In the genomic region with DNA sequence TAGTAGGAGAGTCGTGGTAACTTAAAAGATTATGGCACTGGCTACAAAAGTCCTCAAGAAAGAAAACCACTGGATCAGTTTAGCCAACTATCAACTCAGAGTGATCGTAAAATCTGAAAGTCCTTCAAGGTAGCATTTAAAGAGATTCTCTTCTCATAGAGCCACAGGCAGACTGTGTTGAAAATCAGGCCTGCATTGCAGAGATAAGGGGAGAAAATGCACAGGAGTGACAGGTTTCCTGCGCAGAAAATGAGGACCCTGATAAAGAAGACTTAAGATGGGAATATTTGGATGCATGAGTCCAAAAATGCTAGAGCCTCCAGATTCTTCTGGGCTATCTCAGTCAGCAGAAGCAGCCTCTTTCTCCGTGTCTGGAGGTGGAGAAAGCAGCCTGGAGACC, we compare ENCODE assay signal across 23 cellular contexts.
"Had no signal": no experiment of that assay in that cellular context is flagged by ENCODE, and none has a peak within 500 bp of the region (broad histone marks: within the 10 kb centered on the region; RNA-seq: fewer than 3 reads in every experiment).

No MANE protein-coding gene starts in this region.

- H3K9me3 Mint-ChIP-seq: endodermal cell had no signal

- DNase-seq: dermis blood vessel endothelial cell; effector CD8-positive, alpha-beta T cell; effector memory CD8-positive, alpha-beta T cell; endodermal cell; erythroblast; esophagus squamous epithelium; foreskin fibroblast; foreskin melanocyte; gastrocnemius medialis; glutamatergic neuron; head of caudate nucleus; heart right ventricle; hippocampal formation; left cardiac atrium; left lung; left ventricle myocardium superior; lower lobe of right lung; mesenchymal stem cell; mucosa of descending colon had no signal

- H3K36me3 Mint-ChIP-seq: mesothelial cell of epicardium had no signal

- H3K4me1 Mint-ChIP-seq: endodermal cell, mesothelial cell of epicardium had no signal

- H3K4me3 ChIP-seq: coronary artery, esophagus squamous epithelium, gastrocnemius medialis, heart right ventricle, left lung, lower lobe of right lung, mucosa of descending colon had no signal

- H3K27ac Mint-ChIP-seq: effector memory CD8-positive, alpha-beta T cell; endodermal cell; mesothelial cell of epicardium had no signal

- H3K36me3 ChIP-seq: esophagus squamous epithelium, gastrocnemius medialis, heart right ventricle, left lung, lower lobe of right lung had no signal

- H3K4me3 Mint-ChIP-seq: effector memory CD8-positive, alpha-beta T cell; endodermal cell; mesothelial cell of epicardium had no signal

- H3K27me3 ChIP-seq: esophagus squamous epithelium, gastrocnemius medialis, heart right ventricle, left lung had no signal

- H3K27ac ChIP-seq: coronary artery, epithelial cell of prostate, esophagus squamous epithelium, gastrocnemius medialis, heart right ventricle, left lung, lower lobe of right lung had no signal

- H3K4me1 ChIP-seq: esophagus squamous epithelium, gastrocnemius medialis, left lung, lower lobe of right lung had no signal

- ATAC-seq: effector memory CD8-positive, alpha-beta T cell; esophagus mucosa; gastrocnemius medialis; left cardiac atrium; left lung; lower lobe of right lung; mucosa of descending colon had no signal
